In genomic region chr9:27527702-27528277, GRCh38 we compare ENCODE assay signal across 8 cellular contexts. TPM values are rescaled to one million over a fixed set of nuclear protein-coding genes. Genes with fewer than 3 reads are reported as not detected.
DNase-seq lines count a peak whose midpoint lies in the region; ATAC-seq and TF ChIP-seq lines count a peak whose summit lies in the region.

No MANE protein-coding gene starts in this region.

- no peaks in the 10 kb centered on the region for H3K36me3 ChIP-seq in colonic mucosa
- no peaks in the 10 kb centered on the region for H3K36me3 ChIP-seq in mesodermal cell (ENCODE audit: control insufficient read depth, insufficient read depth, low read length)
- H3K36me3 ChIP-seq in thyroid gland, result no peaks in the 10 kb centered on the region

- H3K36me3 Mint-ChIP-seq in activated CD4-positive, alpha-beta T cell treated with anti-CD3 and anti-CD28 coated beads, Interleukin-2, amount 10 ng/mL, durations not matched to agents 7 days and 5 days (ENCODE audit: low read depth), result no peaks in the 10 kb centered on the region

- peaks cover 12% of the 10 kb centered on the region for H3K4me1 Mint-ChIP-seq in activated CD4-positive, alpha-beta T cell treated with anti-CD3 and anti-CD28 coated beads, Interleukin-2, amount 10 ng/mL, durations not matched to agents 7 days and 5 days

- no peak overlapping the region for H3K27ac Mint-ChIP-seq in activated CD4-positive, alpha-beta T cell treated with anti-CD3 and anti-CD28 coated beads, Interleukin-2, amount 10 ng/mL, durations not matched to agents 7 days and 5 days

- H3K9me3 Mint-ChIP-seq in activated CD4-positive, alpha-beta T cell treated with anti-CD3 and anti-CD28 coated beads, Interleukin-2, amount 10 ng/mL, durations not matched to agents 7 days and 5 days, result no peaks in the 10 kb centered on the region

- H3K9me3 ChIP-seq in colonic mucosa, result no peaks in the 10 kb centered on the region
- no peaks in the 10 kb centered on the region for H3K9me3 ChIP-seq in mesodermal cell (ENCODE audit: control insufficient read depth, low read length)
- no peaks in the 10 kb centered on the region for H3K9me3 ChIP-seq in thyroid gland

- peak overlapping the region; percentile 85 for H3K4me3 Mint-ChIP-seq in activated CD4-positive, alpha-beta T cell treated with anti-CD3 and anti-CD28 coated beads, Interleukin-2, amount 10 ng/mL, durations not matched to agents 7 days and 5 days

- H3K27me3 ChIP-seq in colonic mucosa (no peaks in the 10 kb centered on the region), thyroid gland (no peaks in the 10 kb centered on the region)

- no peak for TF ChIP-seq POLR2A in thyroid gland (IDR thresholded peaks at IDR 0.05)

- H3K27ac ChIP-seq in colonic mucosa (peak overlapping the region; percentile 96), mesodermal cell (ENCODE audit: low read depth, low read length, severe bottlenecking) (no peak overlapping the region), thyroid gland (peak overlapping the region; percentile 91 to 92 (median 91))

- TF ChIP-seq CTCF in colonic mucosa (IDR thresholded peaks at IDR 0.05), result no peak
- no peak for TF ChIP-seq CTCF in thyroid gland (IDR thresholded peaks at IDR 0.05)
- TF ChIP-seq CTCF in GM10266 (IDR thresholded peaks at IDR 0.05; ENCODE audit: control insufficient read depth, insufficient read depth, low read depth, missing control alignments), result no peak

- no peak for ATAC-seq in GM21526 (IDR thresholded peaks at IDR 0.05; ENCODE audit: low FRiP score, unreplicated experiment)

- H3K9ac ChIP-seq in colonic mucosa (ENCODE audit: low read depth in 2 of 2, low read length in 2 of 2), result peak overlapping the region; percentile 71 to 99

- DNase-seq in activated CD4-positive, alpha-beta T cell treated with anti-CD3 and anti-CD28 coated beads, Interleukin-2, amount 10 ng/mL, durations not matched to agents 7 days and 5 days, result no peak
- no peak for DNase-seq in activated CD4-positive, alpha-beta T cell treated with anti-CD3 and anti-CD28 coated beads for 48 hours
- no peak for DNase-seq in colonic mucosa
- peak in 1 of 2 donors; percentile 5 for DNase-seq in thyroid gland
- DNase-seq in NCI-H526 treated with DMSO at 0.1 percent for 48 hours (lab: John Stamatoyannopoulos, UW), result no peak
- DNase-seq in GM10266 (ENCODE audit: extremely low spot score), result no peak

- POLR2A ChIA-PET in activated CD4-positive, alpha-beta T cell treated with anti-CD3 and anti-CD28 coated beads, Interleukin-2, amount 10 ng/mL, durations not matched to agents 7 days and 5 days (lab: Charles Lee), result no interaction called here

- H3K27me3 Mint-ChIP-seq in activated CD4-positive, alpha-beta T cell treated with anti-CD3 and anti-CD28 coated beads, Interleukin-2, amount 10 ng/mL, durations not matched to agents 7 days and 5 days, result peaks cover 24% of the 10 kb centered on the region

- 23 to 24% methylated on average over 14 to 17 of the region's 17 CpGs for WGBS in mesodermal cell (ENCODE audit: insufficient coverage in 2 of 2), 2 experiments
- WGBS in thyroid gland, 2 donors, result 35 to 47% methylated on average over 16 to 17 of the region's 17 CpGs

- CTCF ChIA-PET in activated CD4-positive, alpha-beta T cell treated with anti-CD3 and anti-CD28 coated beads, Interleukin-2, amount 10 ng/mL, durations not matched to agents 7 days and 5 days (lab: Charles Lee), result interaction anchor here (0.6 kb wide), 1 partner anchor 750 kb away, joined by 3 read pairs; no protein-coding TSS in a partner anchor

- intact Hi-C loops in colonic mucosa (cut with DNase I) (loop anchor here (2.0 to 10.0 kb wide), 3 partner anchors 61 to 195 kb away; no protein-coding TSS in a partner anchor), thyroid gland (cut with DNase I) (loop anchor here (5.0 kb wide), 1 partner anchor 195 kb away; no protein-coding TSS in a partner anchor)

- H3K4me1 ChIP-seq in colonic mucosa, result no peaks in the 10 kb centered on the region
- peaks cover 2% of the 10 kb centered on the region for H3K4me1 ChIP-seq in mesodermal cell (ENCODE audit: control insufficient read depth, insufficient read depth, low read length, poor library complexity, severe bottlenecking)
- peaks cover 17 to 18% of the 10 kb centered on the region in 2 donors for H3K4me1 ChIP-seq in thyroid gland

- H3K4me3 ChIP-seq in colonic mucosa (peak overlapping the region; percentile 79), mesodermal cell (ENCODE audit: extremely low read depth, insufficient read depth, low read length, poor library complexity, severe bottlenecking) (peak overlapping the region; percentile 79), thyroid gland (replicated peaks in 1 of 3) (peak overlapping the region; percentile 24 to 96 (median 79))

RNA-seq across cellular contexts. Expression of gene MOB3B, which starts 1.8 kb away (rescaled TPM):
- total RNA-seq in activated CD4-positive, alpha-beta T cell treated with anti-CD3 and anti-CD28 coated beads, Interleukin-2, amount 10 ng/mL, durations not matched to agents 7 days and 5 days, result under 1 TPM; 0.62 to 0.71 TPM
- total RNA-seq in colonic mucosa (10 to 100 TPM; 35.8 to 39.6 TPM), thyroid gland (10 to 100 TPM in 3 of 4 donors, 1 to 10 TPM in 1; 9.8 to 17.6 (median 14.6) TPM)
- 3.8 TPM for polyA plus RNA-seq in mesodermal cell (2013, experiment 1 of 2)
- 3.5 TPM for polyA plus RNA-seq in mesodermal cell (2013, experiment 2 of 2)

RNA-seq across cellular contexts. Expression of gene IFNK, which starts 3.7 kb away (rescaled TPM):
- not detected for total RNA-seq in activated CD4-positive, alpha-beta T cell treated with anti-CD3 and anti-CD28 coated beads, Interleukin-2, amount 10 ng/mL, durations not matched to agents 7 days and 5 days
- not detected for total RNA-seq in colonic mucosa
- polyA plus RNA-seq in mesodermal cell (2013, experiment 1 of 2), result not detected
- not detected for polyA plus RNA-seq in mesodermal cell (2013, experiment 2 of 2)
- not detected for total RNA-seq in thyroid gland

RNA-seq across cellular contexts. Expression of gene C9orf72, which starts 45.5 kb away (rescaled TPM):
- 10 to 100 TPM; 12.9 to 13.3 TPM for total RNA-seq in activated CD4-positive, alpha-beta T cell treated with anti-CD3 and anti-CD28 coated beads, Interleukin-2, amount 10 ng/mL, durations not matched to agents 7 days and 5 days
- total RNA-seq in colonic mucosa (10 to 100 TPM in 1 of 2 donors, 1 to 10 TPM in 1; 8.0 to 14.0 TPM), thyroid gland (10 to 100 TPM; 26.1 to 58.0 (median 49.5) TPM)
- polyA plus RNA-seq in mesodermal cell (2013, experiment 1 of 2), result 18.1 TPM
- 19.5 TPM for polyA plus RNA-seq in mesodermal cell (2013, experiment 2 of 2)

Comparison
In these comparisons a context has a peak if more than half of its experiments do, and no peak if none do; other contexts are left out.
1. RNA of gene MOB3B, which starts 1.8 kb away (total RNA-seq): 35.8 to 39.6 TPM in colonic mucosa and 9.8 to 17.6 TPM in thyroid gland; 0.62 to 0.71 TPM in activated CD4-positive, alpha-beta T cell treated with anti-CD3 and anti-CD28 coated beads, Interleukin-2, amount 10 ng/mL, durations not matched to agents 7 days and 5 days; every median in the first group is over 4 times any median in the second.
2. Peak in every context shown above with its lines, with median percentiles within 50 percentile points of each other: H3K4me3 ChIP-seq.